Comparison of ENCODE assay signal across 8 cellular contexts in genomic region chr19:45885556-45886426, GRCh38. TPM values are rescaled to one million over a fixed set of nuclear protein-coding genes. Genes with fewer than 3 reads are reported as not detected.
DNase-seq lines count a peak whose midpoint lies in the region; ATAC-seq and TF ChIP-seq lines count a peak whose summit lies in the region.

TSS of gene IRF2BP1 (minus strand) at chr19:45886141. CDS start at chr19:45885774, 367 bp downstream.

- H3K4me3 ChIP-seq in SU-DHL-6 (ENCODE audit: insufficient read depth, low read length, poor library complexity, severe bottlenecking) = peak within 1 kb of the TSS; percentile 79
- peak within 1 kb of the TSS; percentile 51 for H3K4me3 ChIP-seq in ovary
- peak within 1 kb of the TSS; percentile 96 for H3K4me3 ChIP-seq in thymus (ENCODE audit: low read length)

- peaks cover 23% of the 10 kb centered on the region for H3K4me1 ChIP-seq in ovary (ENCODE audit: insufficient read depth)
- H3K4me1 ChIP-seq in thymus (ENCODE audit: control insufficient read depth, insufficient read depth, low read length) = peaks cover 12% of the 10 kb centered on the region

- no peaks in the 10 kb centered on the region for H4K20me1 ChIP-seq in SU-DHL-6 (ENCODE audit: low read depth, low read length)

- peaks cover 21% of the 10 kb centered on the region for H3K4me1 Mint-ChIP-seq in activated naive CD8-positive, alpha-beta T cell treated with anti-CD3 and anti-CD28 coated beads for 36 hours

- no peaks in the 10 kb centered on the region for H3K9me2 ChIP-seq in SU-DHL-6 (replicated peaks; ENCODE audit: insufficient read depth, low read length)

- 0% methylated on average over 65 to 107 of the region's 107 CpGs for WGBS in ovary, 3 donors
- WGBS in thymus = under 1% methylated on average over 107 of the region's 107 CpGs

- H3K27ac ChIP-seq in SU-DHL-6 (ENCODE audit: low read depth, low read length) (peak within 1 kb of the TSS; percentile 78), ovary (peak within 1 kb of the TSS; percentile 86 to 88), thymus (ENCODE audit: low read depth) (peak within 1 kb of the TSS; percentile 97)

- peak within 1 kb of the TSS; percentile 91 for H3K4me3 Mint-ChIP-seq in activated naive CD8-positive, alpha-beta T cell treated with anti-CD3 and anti-CD28 coated beads for 36 hours

- H3K79me2 ChIP-seq in SU-DHL-6 (ENCODE audit: insufficient read depth, low read length) = peaks cover 12% of the 10 kb centered on the region; the same call in 1 of the 2 replicates

- TF ChIP-seq CTCF in SU-DHL-6 (IDR thresholded peaks at IDR 0.05; ENCODE audit: insufficient read depth, low read length, poor library complexity, severe bottlenecking) = no peak
- TF ChIP-seq CTCF in ovary (IDR thresholded peaks at IDR 0.05) = peak in 2 of 3 donors; percentile 24 to 31

- H2AFZ ChIP-seq in SU-DHL-6 (ENCODE audit: low read depth, low read length, severe bottlenecking) = peak within 1 kb of the TSS; percentile 84

- peak within 1 kb of the TSS; percentile 87 for H3K9ac ChIP-seq in SU-DHL-6 (ENCODE audit: low read length)

- H3K27me3 ChIP-seq in SU-DHL-6 (ENCODE audit: low read length) (no peaks in the 10 kb centered on the region), ovary (no peaks in the 10 kb centered on the region), thymus (ENCODE audit: control insufficient read depth, insufficient read depth) (no peaks in the 10 kb centered on the region)

- TF ChIP-seq POLR2A in ovary (IDR thresholded peaks at IDR 0.05) = peak; percentile 82

- peaks cover 3% of the 10 kb centered on the region for H3K36me3 Mint-ChIP-seq in activated naive CD8-positive, alpha-beta T cell treated with anti-CD3 and anti-CD28 coated beads for 36 hours

- peaks cover 21% of the 10 kb centered on the region for H3F3A ChIP-seq in SU-DHL-6 (ENCODE audit: insufficient read depth)

- DNase-seq in GM04503 (ENCODE audit: low read depth) (peak; percentile 59), NCI-H128 (lab: John Stamatoyannopoulos, UW; ENCODE audit: unreplicated experiment) (peak; percentile 84), head of caudate nucleus (peak; percentile 89 to 98 (median 95)), ovary (peak; percentile 91 to 95 (median 91))
- peak; percentile 89 for DNase-seq in activated naive CD8-positive, alpha-beta T cell treated with anti-CD3 and anti-CD28 coated beads for 36 hours

- H3K27ac Mint-ChIP-seq in activated naive CD8-positive, alpha-beta T cell treated with anti-CD3 and anti-CD28 coated beads for 36 hours = peak within 1 kb of the TSS; percentile 93

- no peaks in the 10 kb centered on the region for H3K27me3 Mint-ChIP-seq in activated naive CD8-positive, alpha-beta T cell treated with anti-CD3 and anti-CD28 coated beads for 36 hours

- H3K9me3 ChIP-seq in SU-DHL-6 (ENCODE audit: insufficient read depth, low read length) = no peaks in the 10 kb centered on the region
- no peaks in the 10 kb centered on the region for H3K9me3 ChIP-seq in ovary
- no peaks in the 10 kb centered on the region for H3K9me3 ChIP-seq in thymus (ENCODE audit: control insufficient read depth)

- H3K4me2 ChIP-seq in SU-DHL-6 (ENCODE audit: low read depth, low read length, poor library complexity, severe bottlenecking) = peak within 1 kb of the TSS; percentile 86

- no peak for TF ChIP-seq EP300 in ovary (IDR thresholded peaks at IDR 0.05)

- peak; percentile 46 for ATAC-seq in HG02610 (IDR thresholded peaks at IDR 0.05; ENCODE audit: unreplicated experiment)

- H3K9me3 Mint-ChIP-seq in activated naive CD8-positive, alpha-beta T cell treated with anti-CD3 and anti-CD28 coated beads for 36 hours = no peaks in the 10 kb centered on the region

- intact Hi-C loops in head of caudate nucleus (cut with DNase I) (loop anchor here (1.0 to 10.0 kb wide), 3 partner anchors 17 to 129 kb away; partner anchors contain the start of genes MYPOP and SYMPK), ovary (cut with DNase I) (loop anchor here in 1 of 4 donors (10.0 kb wide), 1 partner anchor 71 kb away; the partner anchor contains the start of gene RSPH6A)

- H3K36me3 ChIP-seq in SU-DHL-6 (ENCODE audit: low read length) (no peaks in the 10 kb centered on the region), ovary (no peaks in the 10 kb centered on the region), thymus (ENCODE audit: control insufficient read depth, insufficient read depth) (peaks cover 16% of the 10 kb centered on the region)

RNA-seq across cellular contexts. Expression of gene IRF2BP1, which starts in this region (rescaled TPM):
- total RNA-seq in activated naive CD8-positive, alpha-beta T cell treated with anti-CD3 and anti-CD28 coated beads for 36 hours = 10 to 100 TPM; 18.5 to 19.5 TPM
- total RNA-seq in ovary = 10 to 100 TPM; 30.4 to 59.4 (median 41.4) TPM
- polyA plus RNA-seq in ovary = 10 to 100 TPM in 1 of 2 donors, 1 to 10 TPM in 1; 2.7 to 29.5 TPM
- polyA plus RNA-seq in thymus = 12.3 TPM

Comparison
In these comparisons a context has a peak if more than half of its experiments do, and no peak if none do; other contexts are left out.
1. Peak in every context shown above with its lines: DNase-seq, ATAC-seq, H3K4me3 ChIP-seq and H3K27ac ChIP-seq.